In genomic region chr9:5438301-5439162, GRCh38 we compare ENCODE assay signal across 8 cellular contexts. TPM values are rescaled to one million over a fixed set of nuclear protein-coding genes. Genes with fewer than 3 reads are reported as not detected.
DNase-seq lines count a peak whose midpoint lies in the region; ATAC-seq and TF ChIP-seq lines count a peak whose summit lies in the region.

No MANE protein-coding gene starts in this region.

- H3K36me3 Mint-ChIP-seq in GM23338 (ENCODE audit: low read depth), result peaks cover 30% of the 10 kb centered on the region
- H3K36me3 Mint-ChIP-seq in activated naive CD8-positive, alpha-beta T cell treated with anti-CD3 and anti-CD28 coated beads, Interleukin-2, amount 10 ng/mL, durations not matched to agents 7 days and 5 days, result peaks cover 20% of the 10 kb centered on the region

- no peaks in the 10 kb centered on the region for H3K27me3 ChIP-seq in GM23338 (ENCODE audit: insufficient read depth)

- H3K79me2 ChIP-seq in GM23338 (replicated peaks; ENCODE audit: insufficient read depth), result no peaks in the 10 kb centered on the region; the same call in 1 of the 2 replicates

- peak; percentile 11 for ATAC-seq in GM23338
- ATAC-seq in activated naive CD8-positive, alpha-beta T cell treated with anti-CD3 and anti-CD28 coated beads, Interleukin-2, amount 10 ng/mL, durations not matched to agents 7 days and 5 days (ENCODE audit: low read depth), result peak; percentile 7

- peaks cover 22% of the 10 kb centered on the region for H3K9me3 Mint-ChIP-seq in GM23338
- H3K9me3 Mint-ChIP-seq in activated naive CD8-positive, alpha-beta T cell treated with anti-CD3 and anti-CD28 coated beads, Interleukin-2, amount 10 ng/mL, durations not matched to agents 7 days and 5 days, result peaks cover 2% of the 10 kb centered on the region

- peak overlapping the region; percentile 89 for H3K4me2 ChIP-seq in GM23338

- no peaks in the 10 kb centered on the region for H3K9me2 ChIP-seq in GM23338 (ENCODE audit: insufficient read depth)

- H3K27ac Mint-ChIP-seq in GM23338, result peak overlapping the region; percentile 75
- peak overlapping the region; percentile 93 for H3K27ac Mint-ChIP-seq in activated naive CD8-positive, alpha-beta T cell treated with anti-CD3 and anti-CD28 coated beads, Interleukin-2, amount 10 ng/mL, durations not matched to agents 7 days and 5 days

- H3K36me3 ChIP-seq in GM23338 (ENCODE audit: insufficient read depth), result peaks cover 7% of the 10 kb centered on the region

- 0 out of 2 replicates have a peak, but pooled peaks cover 5% of the 10 kb centered on the region for H3F3A ChIP-seq in GM23338 (replicated peaks; ENCODE audit: low read depth)

- H3K4me3 Mint-ChIP-seq in GM23338, result peak overlapping the region; percentile 94
- peak overlapping the region; percentile 94 for H3K4me3 Mint-ChIP-seq in activated naive CD8-positive, alpha-beta T cell treated with anti-CD3 and anti-CD28 coated beads, Interleukin-2, amount 10 ng/mL, durations not matched to agents 7 days and 5 days

- peaks cover 5% of the 10 kb centered on the region for H3K27me3 Mint-ChIP-seq in GM23338 (ENCODE audit: insufficient read depth, low read depth, poor library complexity)
- no peaks in the 10 kb centered on the region for H3K27me3 Mint-ChIP-seq in activated naive CD8-positive, alpha-beta T cell treated with anti-CD3 and anti-CD28 coated beads, Interleukin-2, amount 10 ng/mL, durations not matched to agents 7 days and 5 days

- POLR2A ChIA-PET in activated naive CD8-positive, alpha-beta T cell treated with anti-CD3 and anti-CD28 coated beads, Interleukin-2, amount 10 ng/mL, durations not matched to agents 7 days and 5 days (lab: Charles Lee), result interaction anchor here (1.4 to 2.7 kb wide), 6 partner anchors 11 to 698 kb away, joined by 3 to 29 read pairs (median 6); partner anchors contain the start of genes AK3, CD274, JAK2 and RIC1

- no peak for TF ChIP-seq CTCF in GM12864 (IDR thresholded peaks at IDR 0.05; ENCODE audit: low read depth, low read length, missing control alignments)
- TF ChIP-seq CTCF in GM23338 (conservative IDR thresholded peaks at IDR 0.05; ENCODE audit: low read depth in 2 of 2), result no peak
- TF ChIP-seq CTCF in NB4 (IDR thresholded peaks at IDR 0.05; ENCODE audit: low read depth, low read length), result no peak

- peaks cover 14% of the 10 kb centered on the region for H3K4me1 ChIP-seq in GM23338 (ENCODE audit: insufficient read depth)

- peak overlapping the region; percentile 87; the same call in 1 of the 2 replicates for H2AFZ ChIP-seq in GM23338

- peaks cover 18% of the 10 kb centered on the region for H3K4me1 Mint-ChIP-seq in GM23338
- peaks cover 20% of the 10 kb centered on the region for H3K4me1 Mint-ChIP-seq in activated naive CD8-positive, alpha-beta T cell treated with anti-CD3 and anti-CD28 coated beads, Interleukin-2, amount 10 ng/mL, durations not matched to agents 7 days and 5 days

- peak overlapping the region; percentile 76 for H3K4me3 ChIP-seq in GM12864 (ENCODE audit: low read depth, low read length)
- H3K4me3 ChIP-seq in GM23338, result peak overlapping the region; percentile 66
- peak overlapping the region; percentile 73 for H3K4me3 ChIP-seq in NB4 (ENCODE audit: low read depth, low read length)
- peak overlapping the region; percentile 70 for H3K4me3 ChIP-seq in iPS-18c (ENCODE audit: insufficient read depth, low read depth, low read length)

- peak; percentile 76 for DNase-seq in GM12864 (ENCODE audit: low read depth)
- no peak for DNase-seq in GM23338 (ENCODE audit: low spot score)
- DNase-seq in NB4 (ENCODE audit: low read depth), result no peak
- no peak for DNase-seq in activated naive CD8-positive, alpha-beta T cell treated with anti-CD3 and anti-CD28 coated beads, Interleukin-2, amount 10 ng/mL, durations not matched to agents 7 days and 5 days
- peak; percentile 52 for DNase-seq in stimulated activated CD4-positive, alpha-beta T cell treated with anti-CD3 and anti-CD28 coated beads, Interleukin-4, amount 100 ng/mL, for 1 hour
- no peak for DNase-seq in NCI-H2081 (lab: John Stamatoyannopoulos, UW)
- no peak for DNase-seq in amniotic stem cell (lab: John Stamatoyannopoulos, UW)

- H3K27ac ChIP-seq in GM23338 (ENCODE audit: low read depth), result peak overlapping the region; percentile 35; the same call in 1 of the 2 replicates

- no peak for TF ChIP-seq POLR2A in NB4 (IDR thresholded peaks at IDR 0.05; ENCODE audit: extremely low read depth, insufficient read length)

- no peaks in the 10 kb centered on the region for H4K20me1 ChIP-seq in GM23338 (replicated peaks; ENCODE audit: insufficient read depth)

- peaks cover 4% of the 10 kb centered on the region for H3K9me3 ChIP-seq in iPS-18c (ENCODE audit: control insufficient read depth, insufficient read depth, low read length)

TF ChIP-seq in GM23338, 12 proteins besides CTCF, POLR2A, EP300 and RAD21:
- no peak for TF ChIP-seq JUNB (IDR thresholded peaks at IDR 0.05; ENCODE audit: unreplicated experiment)
- TF ChIP-seq ETS1 (IDR thresholded peaks at IDR 0.05), result no peak
TF ChIP-seq in GM23338: peak in this region for 0.

RNA-seq across cellular contexts. Expression of gene PLGRKT, which starts 0.8 kb away (rescaled TPM):
- 13.1 and 18.2 TPM in 2 replicates for total RNA-seq in GM23338 (2014; rRNA removed; shearing (Covaris generic))
- polyA plus RNA-seq in GM23338 (2016; fragmentation: Nextera tagmentation; extraction: Ambion mirVana), result 31.5 and 33.1 TPM in 2 replicates
- 10 to 100 TPM; 25.5 to 27.0 TPM for total RNA-seq in activated naive CD8-positive, alpha-beta T cell treated with anti-CD3 and anti-CD28 coated beads, Interleukin-2, amount 10 ng/mL, durations not matched to agents 7 days and 5 days

RNA-seq across cellular contexts. Expression of gene CD274, which starts 11.8 kb away (rescaled TPM):
- not detected in 2 replicates for total RNA-seq in GM23338 (2014; rRNA removed; shearing (Covaris generic))
- polyA plus RNA-seq in GM23338 (2016; fragmentation: Nextera tagmentation; extraction: Ambion mirVana), result 0.17 TPM in 1 of 2 replicates, not detected in the other
- 1 to 10 TPM; 6.8 to 9.8 TPM for total RNA-seq in activated naive CD8-positive, alpha-beta T cell treated with anti-CD3 and anti-CD28 coated beads, Interleukin-2, amount 10 ng/mL, durations not matched to agents 7 days and 5 days

Comparison
In these comparisons a context has a peak if more than half of its experiments do, and no peak if none do; other contexts are left out.
1. DNase-seq: peak in GM12864 (single experiment) and stimulated activated CD4-positive, alpha-beta T cell treated with anti-CD3 and anti-CD28 coated beads, Interleukin-4, amount 100 ng/mL, for 1 hour (single experiment); none in GM23338 (single experiment), NB4 (single experiment), activated naive CD8-positive, alpha-beta T cell treated with anti-CD3 and anti-CD28 coated beads, Interleukin-2, amount 10 ng/mL, durations not matched to agents 7 days and 5 days (single experiment), NCI-H2081 (0 of 2) and amniotic stem cell (single experiment).
2. Peak in every context shown above with its lines, with median percentiles within 50 percentile points of each other: H3K4me3 ChIP-seq.